Comparison of ENCODE assay signal across 11 cellular contexts in genomic region chr12:124633269-124633953, GRCh38.
DNase-seq lines count a peak whose midpoint lies in the region; ATAC-seq and TF ChIP-seq lines count a peak whose summit lies in the region.
"Had no signal": no experiment of that assay in that cellular context is flagged by ENCODE, and none has a peak within 500 bp of the region (broad histone marks: within the 10 kb centered on the region; RNA-seq: fewer than 3 reads in every experiment).

No MANE protein-coding gene starts in this region.

- TF ChIP-seq EP300 in Ishikawa (IDR thresholded peaks at IDR 0.05; ENCODE audit: borderline replicate concordance) = peak; percentile 63; the same call in 1 of the 2 replicates

- peak overlapping the region; percentile 80 for H3K4me3 Mint-ChIP-seq in type B pancreatic cell
- H3K4me3 Mint-ChIP-seq: neural crest cell; stimulated activated memory B cell treated with anti-CD40 and anti-IgM and Interleukin-4, amounts not matched to agents 10 μg/mL and 1 μg/mL and 100 μg/mL, for 72 hours had no signal

- DNase-seq in SW480 (ENCODE audit: low spot score) (peak; percentile 97), fibroblast of villous mesenchyme (ENCODE audit: low read depth) (peak; percentile 73), type B pancreatic cell (ENCODE audit: extremely low spot score, unreplicated experiment) (no peak), ACHN (no peak)
- DNase-seq: anterior cingulate cortex, NCI-H1930 had no signal

- TF ChIP-seq CTCF in fibroblast of villous mesenchyme (IDR thresholded peaks at IDR 0.05; ENCODE audit: insufficient read depth, low read depth, low read length) = no peak
- TF ChIP-seq CTCF in type B pancreatic cell (conservative IDR thresholded peaks at IDR 0.05) = no peak

- H3K27ac Mint-ChIP-seq in type B pancreatic cell = peak overlapping the region; percentile 100
- H3K27ac Mint-ChIP-seq: stimulated activated memory B cell treated with anti-CD40 and anti-IgM and Interleukin-4, amounts not matched to agents 10 μg/mL and 1 μg/mL and 100 μg/mL, for 72 hours had no signal

- in situ Hi-C loops in ACHN (cut with HindIII; ENCODE audit: low pct_ligation_motif_present, low pct_unique_long_range_greater_than_20kb, low sequenced_read_pairs) = no loop called here

- no peak overlapping the region for H3K4me3 ChIP-seq in fibroblast of villous mesenchyme (ENCODE audit: low read depth, low read length)

- peaks cover 3% of the 10 kb centered on the region for H3K27me3 Mint-ChIP-seq in type B pancreatic cell

- peaks cover 44% of the 10 kb centered on the region for H3K4me1 Mint-ChIP-seq in type B pancreatic cell (ENCODE audit: unreplicated experiment)

- peaks cover 9% of the 10 kb centered on the region for H3K9me3 Mint-ChIP-seq in type B pancreatic cell
- H3K9me3 Mint-ChIP-seq: neural crest cell; stimulated activated memory B cell treated with anti-CD40 and anti-IgM and Interleukin-4, amounts not matched to agents 10 μg/mL and 1 μg/mL and 100 μg/mL, for 72 hours had no signal

- H3K36me3 Mint-ChIP-seq in type B pancreatic cell = peaks cover 9% of the 10 kb centered on the region
- H3K36me3 Mint-ChIP-seq: stimulated activated memory B cell treated with anti-CD40 and anti-IgM and Interleukin-4, amounts not matched to agents 10 μg/mL and 1 μg/mL and 100 μg/mL, for 72 hours had no signal

- ATAC-seq in GM21447 (IDR thresholded peaks at IDR 0.05; ENCODE audit: unreplicated experiment) (no peak), GM19395 (IDR thresholded peaks at IDR 0.05; ENCODE audit: unreplicated experiment) (no peak)
- ATAC-seq: stimulated activated memory B cell treated with anti-CD40 and anti-IgM and Interleukin-4, amounts not matched to agents 10 μg/mL and 1 μg/mL and 100 μg/mL, for 72 hours had no signal

- no peak for TF ChIP-seq RAD21 in Ishikawa (IDR thresholded peaks at IDR 0.05; ENCODE audit: low read depth)

TF ChIP-seq in Ishikawa, 13 proteins besides CTCF, POLR2A, EP300 and RAD21:
- TF ChIP-seq MAX (IDR thresholded peaks at IDR 0.05) = no peak
- no peak for TF ChIP-seq CREB1 (IDR thresholded peaks at IDR 0.05; ENCODE audit: low read depth)
- TF ChIP-seq TEAD4 (IDR thresholded peaks at IDR 0.05) = peak; percentile 75
- TF ChIP-seq CEBPB (IDR thresholded peaks at IDR 0.05) = 0 out of 2 replicates have a peak, but pooled peaks have one; percentile 32
- TF ChIP-seq FOXM1 (IDR thresholded peaks at IDR 0.05; ENCODE audit: borderline replicate concordance, low read depth) = peak; percentile 44; the same call in 1 of the 2 replicates
- TF ChIP-seq TAF1 (IDR thresholded peaks at IDR 0.05; ENCODE audit: low read depth) = no peak
- TF ChIP-seq YY1 (IDR thresholded peaks at IDR 0.05; ENCODE audit: low read depth) = no peak
- no peak for TF ChIP-seq USF1 (IDR thresholded peaks at IDR 0.05)
- no peak for TF ChIP-seq REST (IDR thresholded peaks at IDR 0.05; ENCODE audit: low read depth)
- no peak for TF ChIP-seq ZBTB7A (IDR thresholded peaks at IDR 0.05; ENCODE audit: low read depth)
- peak; percentile 52; the same call in 1 of the 2 replicates for TF ChIP-seq TCF12 (IDR thresholded peaks at IDR 0.05; ENCODE audit: low read depth)
- TF ChIP-seq EGR1 (IDR thresholded peaks at IDR 0.05) = no peak
- no peak for TF ChIP-seq NFIC (IDR thresholded peaks at IDR 0.05)

Comparison
In these comparisons a context has a peak if more than half of its experiments do, and no peak if none do; other contexts are left out.
1. DNase-seq: peak in SW480 (single experiment) and fibroblast of villous mesenchyme (single experiment); none in type B pancreatic cell (single experiment) and ACHN (single experiment).